8 cellular contexts compared by ENCODE assay signal in genomic region chr13:101144808-101145419, GRCh38.
DNase-seq lines count a peak whose midpoint lies in the region; TF ChIP-seq lines count a peak whose summit lies in the region.

No MANE protein-coding gene starts in this region.

- H2BK5ac ChIP-seq in H9 (ENCODE audit: insufficient read length, low read length) = no peak overlapping the region

- no peak overlapping the region for H2BK15ac ChIP-seq in H9 (ENCODE audit: low read depth, low read length)

- TF ChIP-seq CTCF in 22Rv1 (IDR thresholded peaks at IDR 0.05) (peak; percentile 84), H9 (conservative IDR thresholded peaks at IDR 0.05) (peak; percentile 85), fibroblast of villous mesenchyme (IDR thresholded peaks at IDR 0.05; ENCODE audit: insufficient read depth, low read depth, low read length) (peak; percentile 54)

- no peak overlapping the region for H3K4ac ChIP-seq in H9 (ENCODE audit: low read depth, low read length)

- no peaks in the 10 kb centered on the region for H3K36me3 Mint-ChIP-seq in H9 (ENCODE audit: insufficient read depth in 1 of 3, low read depth in 3 of 3)

- H2BK120ac ChIP-seq in H9 (ENCODE audit: low read depth, low read length, poor library complexity, severe bottlenecking) = no peak overlapping the region

- H3K4me1 Mint-ChIP-seq in H9 = peaks cover 3 to 6% of the 10 kb centered on the region in 2 experiments

- no peak overlapping the region for H4K5ac ChIP-seq in H9 (ENCODE audit: insufficient read length, low read depth, low read length)

- H3K56ac ChIP-seq in H9 (ENCODE audit: insufficient read length, low read depth, low read length) = no peak overlapping the region

- H3K4me3 Mint-ChIP-seq in H9 = no peak overlapping the region

- WGBS in H9 (ENCODE audit: extremely low coverage, insufficient read length, low lambda C conversion rate) = no CpG with 5 or more reads among the region's 7 CpGs

- no peak overlapping the region for H3K23ac ChIP-seq in H9 (ENCODE audit: insufficient read length, low read depth, low read length)

- no peak overlapping the region for H3T11ph ChIP-seq in H9 (ENCODE audit: low read length)

- no peaks in the 10 kb centered on the region for H3K9me3 ChIP-seq in H9 (ENCODE audit: control insufficient read depth, low read depth, low read length)

- DNase-seq in DMS79 treated with DMSO at 0.1 percent for 48 hours (lab: John Stamatoyannopoulos, UW) (peak; percentile 88), H9 (no peak), NAMALWA (ENCODE audit: low spot score) (peak; percentile 79), SW 1271 (lab: John Stamatoyannopoulos, UW) (peak; percentile 49 to 82), fibroblast of villous mesenchyme (ENCODE audit: low read depth) (peak; percentile 78), retina (peak; percentile 54), occipital lobe (lab: John Stamatoyannopoulos, UW) (no peak)

- no peaks in the 10 kb centered on the region for H4K20me1 ChIP-seq in H9 (ENCODE audit: control insufficient read depth, insufficient read depth, insufficient read length)

- H3K4me1 ChIP-seq in H9 (ENCODE audit: insufficient read depth, low read length) = no peaks in the 10 kb centered on the region

- no peak overlapping the region for H3K9ac ChIP-seq in H9 (ENCODE audit: extremely low read depth, insufficient read length, low read length)

- no peak overlapping the region for H2BK12ac ChIP-seq in H9 (ENCODE audit: insufficient read length, low read depth, low read length)

- H3K4me3 ChIP-seq in fibroblast of villous mesenchyme (ENCODE audit: low read depth, low read length) = no peak overlapping the region

- H4K91ac ChIP-seq in H9 (ENCODE audit: insufficient read length, low read depth, low read length) = no peak overlapping the region

- H3K79me1 ChIP-seq in H9 (ENCODE audit: insufficient read depth, low read depth, low read length, poor library complexity, severe bottlenecking) = no peaks in the 10 kb centered on the region

- peaks cover 0 to 3% of the 10 kb centered on the region in 2 experiments; a peak in 2 of 5 replicates for H3K9me3 Mint-ChIP-seq in H9

- no peak overlapping the region for H3K27ac Mint-ChIP-seq in H9

- no peak overlapping the region for H3K27ac ChIP-seq in 22Rv1
- no peak overlapping the region for H3K27ac ChIP-seq in H9 (ENCODE audit: insufficient read length, low read depth, low read length)

- no peaks in the 10 kb centered on the region for H3K79me2 ChIP-seq in H9 (ENCODE audit: insufficient read depth, low read length)

- H2BK20ac ChIP-seq in H9 (ENCODE audit: low read depth, low read length, poor library complexity, severe bottlenecking) = no peak overlapping the region

- H3K23me2 ChIP-seq in H9 (ENCODE audit: insufficient read length, low read depth, low read length, poor library complexity, severe bottlenecking) = no peaks in the 10 kb centered on the region

- H3K18ac ChIP-seq in H9 (ENCODE audit: insufficient read length, low read depth, low read length) = no peak overlapping the region

- no peak overlapping the region for H2AK5ac ChIP-seq in H9 (ENCODE audit: insufficient read length, low read length)

- H3K14ac ChIP-seq in H9 (ENCODE audit: insufficient read depth, low read length) = no peak overlapping the region

- no peaks in the 10 kb centered on the region for H3K27me3 ChIP-seq in H9 (ENCODE audit: insufficient read depth, low read length)

- H3K27me3 Mint-ChIP-seq in H9 (ENCODE audit: low read depth) = no peaks in the 10 kb centered on the region; the same call in 1 of the 2 replicates

- H4K8ac ChIP-seq in H9 (replicated peaks; ENCODE audit: insufficient read length, low read depth, low read length) = no peak overlapping the region

- H2AFZ ChIP-seq in H9 (ENCODE audit: low read length) = no peak overlapping the region

- H3K4me2 ChIP-seq in H9 (ENCODE audit: insufficient read depth, insufficient read length, low read length) = no peak overlapping the region

Comparison
In these comparisons a context has a peak if more than half of its experiments do, and no peak if none do; other contexts are left out.
1. DNase-seq: peak in DMS79 treated with DMSO at 0.1 percent for 48 hours (single experiment), NAMALWA (single experiment), SW 1271 (2 of 2), fibroblast of villous mesenchyme (single experiment) and retina (single experiment); none in H9 (single experiment) and occipital lobe (single experiment).
2. Peak in every context shown above with its lines, with median percentiles within 50 percentile points of each other: CTCF ChIP-seq.